34 cellular contexts compared by ENCODE assay signal in the genomic region with DNA sequence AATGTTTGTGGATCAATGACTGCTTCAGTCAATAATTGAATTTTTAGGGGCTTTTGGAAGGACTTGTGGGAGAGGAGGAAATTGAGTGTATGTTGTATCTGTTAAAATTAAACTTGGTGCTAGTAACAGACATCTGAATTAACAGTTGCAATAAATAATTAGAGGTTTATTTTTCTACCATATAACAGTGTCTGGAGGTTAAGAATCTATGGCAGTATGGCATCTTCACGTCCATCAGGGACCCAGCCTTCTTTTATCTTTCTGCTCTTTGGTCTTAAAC.
"Had no signal": no experiment of that assay in that cellular context is flagged by ENCODE, and none has a peak within 500 bp of the region (broad histone marks: within the 10 kb centered on the region; RNA-seq: fewer than 3 reads in every experiment).

No MANE protein-coding gene starts in this region.

- H3K27ac Mint-ChIP-seq: activated B cell treated with CpG ODN at 0.5 μM for 24 hours; activated CD4-positive, alpha-beta memory T cell treated with anti-CD3 and anti-CD28 coated beads for 36 hours; activated CD4-positive, alpha-beta T cell treated with anti-CD3 and anti-CD28 coated beads, Interleukin-2, amount 10 ng/mL, durations not matched to agents 24 days and 14 days; activated CD8-positive, alpha-beta T cell treated with anti-CD3 and anti-CD28 coated beads for 36 hours; activated naive CD4-positive, alpha-beta T cell treated with anti-CD3 and anti-CD28 coated beads for 36 hours; activated naive CD4-positive, alpha-beta T cell treated with anti-CD3 and anti-CD28 coated beads, Interleukin-2, amount 50 U/mL, for 72 hours; activated naive CD8-positive, alpha-beta T cell treated with anti-CD3 and anti-CD28 coated beads for 36 hours; activated T-cell treated with anti-CD3 and anti-CD28 coated beads, Interleukin-2, amount 50 U/mL, for 72 hours; activated T-helper 1 cell treated with anti-CD3 and anti-CD28 coated beads, Interleukin-12 subunit alpha, Interleukin-12 subunit beta, Interleukin-2, Interleukin-4 antibody, amounts not matched to agents 30 ng/mL and 10 ng/mL and 1 ng/mL, durations not matched to agents 14 hours and 24 hours and 36 hours; activated T-helper 17 cell treated with anti-CD3 and anti-CD28 coated beads, Interleukin-2, amount 50 U/mL, for 72 hours; brain; T-cell; T-helper 17 cell had no signal

- DNase-seq: activated B cell treated with CpG ODN at 0.5 μM for 24 hours; activated CD4-positive, alpha-beta memory T cell treated with anti-CD3 and anti-CD28 coated beads for 36 hours; activated CD4-positive, alpha-beta T cell treated with anti-CD3 and anti-CD28 coated beads for 4 hours; activated CD4-positive, alpha-beta T cell treated with anti-CD3 and anti-CD28 coated beads, Interleukin-2, amount 10 ng/mL, durations not matched to agents 24 days and 14 days; activated CD4-positive, alpha-beta T cell treated with anti-CD3 and anti-CD28 coated beads, Interleukin-2, amount 50 U/mL, for 1 hour; activated CD4-positive, alpha-beta T cell treated with anti-CD3 and anti-CD28 coated beads, Interleukin-2, amount 50 U/mL, for 4 hours; activated CD4-positive, CD25-positive, alpha-beta regulatory T cell treated with anti-CD3 and anti-CD28 coated beads, Interleukin-2, amount 50 U/mL, for 72 hours; activated CD8-positive, alpha-beta memory T cell treated with anti-CD3 and anti-CD28 coated beads, Interleukin-2, amount 50 U/mL, for 4 hours; activated CD8-positive, alpha-beta T cell treated with anti-CD3 and anti-CD28 coated beads for 36 hours; activated effector memory CD4-positive, alpha-beta T cell treated with anti-CD3 and anti-CD28 coated beads, Interleukin-2, amount 50 U/mL, for 16 hours; activated gamma-delta T cell treated with Interleukin-2 at 50 U/mL for 16 hours; activated naive CD4-positive, alpha-beta T cell; activated naive CD4-positive, alpha-beta T cell treated with anti-CD3 and anti-CD28 coated beads for 36 hours; activated naive CD4-positive, alpha-beta T cell treated with anti-CD3 and anti-CD28 coated beads, Interleukin-2, amount 50 U/mL, for 16 hours; activated naive CD8-positive, alpha-beta T cell treated with anti-CD3 and anti-CD28 coated beads for 36 hours; activated T-cell treated with anti-CD3 and anti-CD28 coated beads for 4 hours; activated T-cell treated with anti-CD3 and anti-CD28 coated beads, Interleukin-2, amount 50 U/mL, for 1 hour; activated T-cell treated with anti-CD3 and anti-CD28 coated beads, Interleukin-2, amount 50 U/mL, for 4 hours; activated T-cell treated with anti-CD3 and anti-CD28 coated beads, Interleukin-2, amount 50 U/mL, for 72 hours; amygdala; anterior cingulate cortex; caudate nucleus; cerebellar nuclear complex; T-cell; T-helper 17 cell had no signal

- H3K27ac ChIP-seq: cardiac muscle cell had no signal

- H3K4me1 Mint-ChIP-seq: activated B cell treated with CpG ODN at 0.5 μM for 24 hours; activated CD4-positive, alpha-beta T cell treated with anti-CD3 and anti-CD28 coated beads, Interleukin-2, amount 10 ng/mL, durations not matched to agents 24 days and 14 days; activated naive CD8-positive, alpha-beta T cell treated with anti-CD3 and anti-CD28 coated beads for 36 hours; activated T-helper 17 cell treated with anti-CD3 and anti-CD28 coated beads, Interleukin-2, amount 50 U/mL, for 72 hours; central memory CD8-positive, alpha-beta T cell; T-cell; T-helper 17 cell had no signal

- H3K9me3 Mint-ChIP-seq: central memory CD8-positive, alpha-beta T cell had no signal

- H3K4me3 Mint-ChIP-seq: activated B cell treated with CpG ODN at 0.5 μM for 24 hours; activated CD4-positive, alpha-beta memory T cell treated with anti-CD3 and anti-CD28 coated beads for 36 hours; activated CD4-positive, alpha-beta T cell treated with anti-CD3 and anti-CD28 coated beads, Interleukin-2, amount 10 ng/mL, durations not matched to agents 24 days and 14 days; activated CD8-positive, alpha-beta T cell treated with anti-CD3 and anti-CD28 coated beads for 36 hours; activated naive CD4-positive, alpha-beta T cell treated with anti-CD3 and anti-CD28 coated beads for 36 hours; activated naive CD8-positive, alpha-beta T cell treated with anti-CD3 and anti-CD28 coated beads for 36 hours; activated T-cell treated with anti-CD3 and anti-CD28 coated beads, Interleukin-2, amount 50 U/mL, for 4 hours; activated T-cell treated with anti-CD3 and anti-CD28 coated beads, Interleukin-2, amount 50 U/mL, for 72 hours; activated T-helper 1 cell treated with anti-CD3 and anti-CD28 coated beads, Interleukin-12 subunit alpha, Interleukin-12 subunit beta, Interleukin-2, Interleukin-4 antibody, amounts not matched to agents 30 ng/mL and 10 ng/mL and 1 ng/mL, durations not matched to agents 14 hours and 24 hours and 36 hours; activated T-helper 17 cell treated with anti-CD3 and anti-CD28 coated beads, Interleukin-2, amount 50 U/mL, for 72 hours; brain; central memory CD8-positive, alpha-beta T cell; T-cell; T-helper 17 cell had no signal

- FAIRE-seq: bronchial epithelial cell, TTC549 had no signal

- H3K27me3 Mint-ChIP-seq: activated B cell treated with CpG ODN at 0.5 μM for 24 hours had no signal

- ATAC-seq: activated CD8-positive, alpha-beta T cell treated with anti-CD3 and anti-CD28 coated beads for 36 hours; activated naive CD4-positive, alpha-beta T cell treated with anti-CD3 and anti-CD28 coated beads, Interleukin-2, amount 50 U/mL, for 72 hours; activated T-cell treated with anti-CD3 and anti-CD28 coated beads, Interleukin-2, amount 50 U/mL, for 4 hours; activated T-cell treated with anti-CD3 and anti-CD28 coated beads, Interleukin-2, amount 50 U/mL, for 72 hours; activated T-helper 17 cell treated with anti-CD3 and anti-CD28 coated beads, Interleukin-2, amount 50 U/mL, for 72 hours; T-cell; T-helper 17 cell had no signal

- H3K36me3 ChIP-seq: ascending aorta, cardiac muscle cell had no signal

- H3K27me3 ChIP-seq: ascending aorta, cardiac muscle cell had no signal

- H3K4me3 ChIP-seq: ascending aorta, cardiac muscle cell had no signal

- H3K36me3 Mint-ChIP-seq: activated naive CD8-positive, alpha-beta T cell treated with anti-CD3 and anti-CD28 coated beads for 36 hours; brain; T-cell had no signal
